Comparison of ENCODE assay signal across 25 cellular contexts in the genomic region with DNA sequence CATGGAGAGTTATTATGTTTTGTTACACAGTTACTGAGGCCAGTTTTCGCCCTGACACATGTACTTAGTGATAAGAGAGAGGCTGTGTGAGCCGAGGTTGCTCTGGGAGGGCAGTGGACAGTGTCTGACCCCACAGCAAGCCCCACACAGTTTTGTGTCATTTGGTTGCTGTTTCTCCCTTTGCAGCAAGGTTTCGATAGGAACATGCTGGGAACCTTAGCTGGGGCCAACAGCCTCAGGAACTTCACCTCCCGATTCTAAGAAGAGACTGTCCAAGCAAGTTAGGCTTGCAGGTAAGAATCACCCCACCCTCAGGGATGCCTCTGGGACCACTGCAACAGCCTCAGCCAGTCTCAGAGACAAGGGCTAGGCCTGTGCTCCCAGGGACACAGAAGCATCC. TPM values are rescaled to one million over a fixed set of nuclear protein-coding genes. Genes with fewer than 3 reads are reported as not detected.
"Had no signal": no experiment of that assay in that cellular context is flagged by ENCODE, and none has a peak within 500 bp of the region (broad histone marks: within the 10 kb centered on the region; RNA-seq: fewer than 3 reads in every experiment).

No MANE protein-coding gene starts in this region.

- H3K9me3 ChIP-seq: adrenal gland, breast epithelium had no signal

- H3K9me3 Mint-ChIP-seq: activated B cell treated with CpG ODN at 0.5 μM for 24 hours; activated CD4-positive, alpha-beta T cell treated with anti-CD3 and anti-CD28 coated beads, Interleukin-2, amount 10 ng/mL, durations not matched to agents 24 days and 14 days; activated naive CD8-positive, alpha-beta T cell treated with anti-CD3 and anti-CD28 coated beads, Interleukin-2, amount 10 ng/mL, durations not matched to agents 7 days and 5 days; activated T-helper 2 cell treated with anti-CD3 and anti-CD28 coated beads, Interferon-gamma antibody, Interleukin-2, Interleukin-4, amounts not matched to agents 10 μg/mL and 5 μg/mL and 100 μg/mL, durations not matched to agents 14 hours and 24 hours and 36 hours; T-cell had no signal

- H3K4me3 ChIP-seq: adrenal gland, breast epithelium, SK-N-MC had no signal

- H3K36me3 Mint-ChIP-seq: activated naive CD8-positive, alpha-beta T cell treated with anti-CD3 and anti-CD28 coated beads, Interleukin-2, amount 10 ng/mL, durations not matched to agents 7 days and 5 days; T-cell had no signal

- ATAC-seq: PC-3, T-cell had no signal

- H3K4me3 Mint-ChIP-seq: activated B cell treated with CpG ODN at 0.5 μM for 24 hours; activated CD4-positive, alpha-beta T cell treated with anti-CD3 and anti-CD28 coated beads, Interleukin-2, amount 10 ng/mL, durations not matched to agents 24 days and 14 days; activated naive CD8-positive, alpha-beta T cell treated with anti-CD3 and anti-CD28 coated beads, Interleukin-2, amount 10 ng/mL, durations not matched to agents 7 days and 5 days; T-cell had no signal

- H3K4me1 ChIP-seq: adrenal gland, breast epithelium had no signal

- H3K27ac ChIP-seq: adrenal gland, breast epithelium, SK-N-MC had no signal

- DNase-seq: activated B cell treated with CpG ODN at 0.5 μM for 24 hours; activated CD4-positive, alpha-beta T cell treated with anti-CD3 and anti-CD28 coated beads for 1 hour; activated CD4-positive, alpha-beta T cell treated with anti-CD3 and anti-CD28 coated beads, Interleukin-2, amount 10 ng/mL, durations not matched to agents 24 days and 14 days; activated CD4-positive, alpha-beta T cell treated with anti-CD3 and anti-CD28 coated beads, Interleukin-2, amount 50 U/mL, for 48 hours; activated CD8-positive, alpha-beta memory T cell treated with anti-CD3 and anti-CD28 coated beads for 24 hours; activated gamma-delta T cell treated with Interleukin-2 at 50 U/mL for 16 hours; activated naive CD4-positive, alpha-beta T cell treated with anti-CD3 and anti-CD28 coated beads, Interleukin-2, amount 50 U/mL, for 16 hours; activated naive CD8-positive, alpha-beta T cell treated with anti-CD3 and anti-CD28 coated beads, Interleukin-2, amount 10 ng/mL, durations not matched to agents 7 days and 5 days; activated T-cell treated with anti-CD3 and anti-CD28 coated beads for 4 hours; activated T-cell treated with anti-CD3 and anti-CD28 coated beads, Interleukin-2, amount 50 U/mL, for 48 hours; adrenal gland; anterior cingulate cortex; Karpas-422; MM.1S; NCI-H146; NCI-H187 treated with DMSO at 0.1 percent for 48 hours; NCI-H2081 treated with DMSO at 0.1 percent for 48 hours; NCI-H524; PC-3; T-cell; T-helper 2 cell; T1000 had no signal

- H3K27ac Mint-ChIP-seq: activated B cell treated with CpG ODN at 0.5 μM for 24 hours; activated CD4-positive, alpha-beta T cell treated with anti-CD3 and anti-CD28 coated beads, Interleukin-2, amount 10 ng/mL, durations not matched to agents 24 days and 14 days; activated naive CD8-positive, alpha-beta T cell treated with anti-CD3 and anti-CD28 coated beads, Interleukin-2, amount 10 ng/mL, durations not matched to agents 7 days and 5 days; activated T-helper 2 cell treated with anti-CD3 and anti-CD28 coated beads, Interferon-gamma antibody, Interleukin-2, Interleukin-4, amounts not matched to agents 10 μg/mL and 5 μg/mL and 100 μg/mL, durations not matched to agents 14 hours and 24 hours and 36 hours; T-cell had no signal

- H3K36me3 ChIP-seq: adrenal gland, breast epithelium had no signal

- H3K4me1 Mint-ChIP-seq: activated B cell treated with CpG ODN at 0.5 μM for 24 hours; activated CD4-positive, alpha-beta T cell treated with anti-CD3 and anti-CD28 coated beads, Interleukin-2, amount 10 ng/mL, durations not matched to agents 24 days and 14 days; activated naive CD8-positive, alpha-beta T cell treated with anti-CD3 and anti-CD28 coated beads, Interleukin-2, amount 10 ng/mL, durations not matched to agents 7 days and 5 days; T-cell had no signal

- H3K27me3 ChIP-seq: adrenal gland, breast epithelium had no signal

RNA-seq across cellular contexts. Expression of a gene that starts 45.3 kb away (rescaled TPM):
- total RNA-seq: activated B cell treated with CpG ODN at 0.5 μM for 24 hours; activated CD4-positive, alpha-beta T cell treated with anti-CD3 and anti-CD28 coated beads, Interleukin-2, amount 10 ng/mL, durations not matched to agents 24 days and 14 days; activated naive CD8-positive, alpha-beta T cell treated with anti-CD3 and anti-CD28 coated beads, Interleukin-2, amount 10 ng/mL, durations not matched to agents 7 days and 5 days; activated T-helper 2 cell treated with anti-CD3 and anti-CD28 coated beads, Interferon-gamma antibody, Interleukin-2, Interleukin-4, amounts not matched to agents 10 μg/mL and 5 μg/mL and 100 μg/mL, durations not matched to agents 14 hours and 24 hours and 36 hours had no signal

RNA-seq across cellular contexts. Expression of a gene that starts 48.9 kb away (rescaled TPM):
- total RNA-seq: activated B cell treated with CpG ODN at 0.5 μM for 24 hours; activated CD4-positive, alpha-beta T cell treated with anti-CD3 and anti-CD28 coated beads, Interleukin-2, amount 10 ng/mL, durations not matched to agents 24 days and 14 days; activated naive CD8-positive, alpha-beta T cell treated with anti-CD3 and anti-CD28 coated beads, Interleukin-2, amount 10 ng/mL, durations not matched to agents 7 days and 5 days; activated T-helper 2 cell treated with anti-CD3 and anti-CD28 coated beads, Interferon-gamma antibody, Interleukin-2, Interleukin-4, amounts not matched to agents 10 μg/mL and 5 μg/mL and 100 μg/mL, durations not matched to agents 14 hours and 24 hours and 36 hours; T-cell had no signal
